Comparison of ENCODE assay signal across 12 cellular contexts in the genomic region with DNA sequence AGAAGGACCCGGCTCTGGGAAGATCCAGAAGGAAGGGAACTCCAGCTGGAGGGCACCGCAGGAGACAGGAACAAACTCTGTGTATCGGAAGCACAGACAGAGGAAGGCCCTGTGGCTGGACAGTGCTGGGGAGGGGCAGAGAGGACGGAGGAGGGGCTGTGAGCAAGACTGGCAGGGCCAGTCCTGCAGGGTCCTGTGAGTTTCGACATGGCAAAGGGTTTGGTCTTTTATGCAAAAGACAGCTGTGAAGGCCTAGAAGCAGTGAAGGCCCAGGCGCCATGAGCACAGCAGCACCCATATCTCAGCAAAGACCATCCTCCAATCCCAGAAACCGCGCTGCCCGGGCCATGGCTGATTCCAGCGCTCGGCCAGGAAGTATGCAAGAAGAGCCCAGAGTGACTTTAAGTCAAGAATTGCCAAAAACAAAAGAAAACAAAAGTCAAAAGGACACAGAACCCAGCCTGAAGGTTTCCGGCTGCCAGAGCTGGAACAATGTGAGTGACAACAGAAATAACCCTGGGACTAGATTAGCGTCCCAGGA.
A peak's percentile ranks its signal among the peaks of the same experiment; 100 is the strongest.
DNase-seq lines count a peak whose midpoint lies in the region; ATAC-seq and TF ChIP-seq lines count a peak whose summit lies in the region.
"Had no signal": no experiment of that assay in that cellular context is flagged by ENCODE, and none has a peak within 500 bp of the region (broad histone marks: within the 10 kb centered on the region; RNA-seq: fewer than 3 reads in every experiment).

No MANE protein-coding gene starts in this region.

- H2BK120ac ChIP-seq in trophoblast cell (ENCODE audit: insufficient read depth, low read length, poor library complexity), result no peak overlapping the region

- H3K79me2 ChIP-seq in SK-N-SH (ENCODE audit: insufficient read depth) (peaks cover 35% of the 10 kb centered on the region), trophoblast cell (ENCODE audit: control insufficient read depth, insufficient read depth, low read length, poor library complexity) (no peaks in the 10 kb centered on the region)

- H3K27ac ChIP-seq in CD4-positive, CD25-positive, alpha-beta regulatory T cell (ENCODE audit: insufficient read depth, low read length, poor library complexity, severe bottlenecking), result no peak overlapping the region
- H3K27ac ChIP-seq in SK-N-SH (ENCODE audit: low read depth in 2 of 2, low read length in 1 of 2) (peak overlapping the region; percentile 43 to 98), trophoblast cell (ENCODE audit: low read depth, low read length) (peak overlapping the region; percentile 32)
- H3K27ac ChIP-seq: pancreas had no signal

- CTCF ChIA-PET in SK-N-SH (lab: Yijun Ruan, JAX), result interaction anchor here (0.7 kb wide), 1 partner anchor 14 kb away, joined by 3 read pairs; no protein-coding TSS in a partner anchor
- CTCF ChIA-PET in T-cell (lab: Charles Lee), result no interaction called here

- no peak overlapping the region for H3K23ac ChIP-seq in trophoblast cell (ENCODE audit: low read length)

- peaks cover 41% of the 10 kb centered on the region for H3K36me3 ChIP-seq in CD4-positive, CD25-positive, alpha-beta regulatory T cell (ENCODE audit: control insufficient read depth, insufficient read depth, low read length)
- H3K36me3 ChIP-seq in SK-N-SH (replicated peaks in 1 of 2; ENCODE audit: control insufficient read depth in 1 of 2, insufficient read depth in 2 of 2, low read length in 1 of 2), result peaks cover 10 to 20% of the 10 kb centered on the region in 2 experiments
- peaks cover 34 to 43% of the 10 kb centered on the region in 2 experiments for H3K36me3 ChIP-seq in trophoblast cell (ENCODE audit: control insufficient read depth in 1 of 2, insufficient read depth in 2 of 2, low read length in 2 of 2)

- no peaks in the 10 kb centered on the region for H3K27me3 ChIP-seq in CD4-positive, CD25-positive, alpha-beta regulatory T cell (ENCODE audit: control insufficient read depth, insufficient read depth, low read length)
- H3K27me3 ChIP-seq in SK-N-SH (ENCODE audit: insufficient read depth) (no peaks in the 10 kb centered on the region), trophoblast cell (ENCODE audit: insufficient read depth, low read length) (no peaks in the 10 kb centered on the region)
- H3K27me3 ChIP-seq: pancreas had no signal

- no peak overlapping the region for H3K18ac ChIP-seq in trophoblast cell (ENCODE audit: low read length)

- peak overlapping the region; percentile 55 for H4K8ac ChIP-seq in trophoblast cell (ENCODE audit: low read depth, low read length)

- no peak for TF ChIP-seq EP300 in SK-N-SH (IDR thresholded peaks at IDR 0.05; ENCODE audit: borderline replicate concordance in 1 of 2, low read depth in 1 of 2, low read length in 1 of 2)

- no peaks in the 10 kb centered on the region for H3K4me1 ChIP-seq in CD4-positive, CD25-positive, alpha-beta regulatory T cell (ENCODE audit: control insufficient read depth, insufficient read depth, low read length, poor library complexity, severe bottlenecking)
- peaks cover under 1 to 22% of the 10 kb centered on the region in 2 experiments; a peak in 3 of 4 replicates for H3K4me1 ChIP-seq in SK-N-SH (ENCODE audit: control insufficient read depth in 1 of 2, insufficient read depth in 2 of 2, low read depth in 1 of 2, low read length in 1 of 2)
- peaks cover 10 to 15% of the 10 kb centered on the region in 2 experiments for H3K4me1 ChIP-seq in trophoblast cell (ENCODE audit: control insufficient read depth in 1 of 2, insufficient read depth in 2 of 2, low read length in 2 of 2)
- H3K4me1 ChIP-seq: pancreas had no signal

- no peak overlapping the region for H2AFZ ChIP-seq in SK-N-SH (ENCODE audit: low read depth)
- H2AFZ ChIP-seq in trophoblast cell (ENCODE audit: insufficient read depth, low read length, poor library complexity), result no peak overlapping the region

- peaks cover 29% of the 10 kb centered on the region for H3K36me3 Mint-ChIP-seq in CD4-positive, CD25-positive, alpha-beta regulatory T cell
- H3K36me3 Mint-ChIP-seq in T-cell, result peaks cover 31% of the 10 kb centered on the region

- POLR2A ChIA-PET in SK-N-SH (lab: Yijun Ruan, JAX) (no interaction called here), T-cell (lab: Charles Lee) (interaction anchor here in 1 of 2 donors (0.6 kb wide), 1 partner anchor 50 kb away, joined by 3 read pairs; no protein-coding TSS in a partner anchor)

- H4K91ac ChIP-seq in trophoblast cell (ENCODE audit: low read depth, low read length), result no peak overlapping the region

- peaks cover 32% of the 10 kb centered on the region for H3F3A ChIP-seq in SK-N-SH (replicated peaks; ENCODE audit: insufficient read depth)

- peaks cover 2% of the 10 kb centered on the region for H3K79me1 ChIP-seq in trophoblast cell (ENCODE audit: low read length)

- H3K9me2 ChIP-seq in SK-N-SH, result no peaks in the 10 kb centered on the region

- no peak for TF ChIP-seq RAD21 in SK-N-SH (IDR thresholded peaks at IDR 0.05; ENCODE audit: low read length)

- H3K9ac ChIP-seq in SK-N-SH, result peak overlapping the region; percentile 78
- H3K9ac ChIP-seq in trophoblast cell (ENCODE audit: low read length), result no peak overlapping the region

- no peak for TF ChIP-seq CTCF in SK-N-SH (IDR thresholded peaks at IDR 0.05)
- TF ChIP-seq CTCF in fibroblast of the aortic adventitia (IDR thresholded peaks at IDR 0.05; ENCODE audit: insufficient read depth, low read length), result no peak

- no peak overlapping the region for H2AK5ac ChIP-seq in trophoblast cell (ENCODE audit: low read length)

- in situ Hi-C loops in ACHN (cut with HindIII; ENCODE audit: low pct_ligation_motif_present, low pct_unique_long_range_greater_than_20kb, low sequenced_read_pairs), result no loop called here

- no peak overlapping the region for H3K4me3 Mint-ChIP-seq in CD4-positive, CD25-positive, alpha-beta regulatory T cell
- no peak overlapping the region for H3K4me3 Mint-ChIP-seq in T-cell

- H3K4me2 ChIP-seq in SK-N-SH (peak overlapping the region; percentile 83), trophoblast cell (ENCODE audit: low read length) (no peak overlapping the region)

- no peak overlapping the region for H3K4me3 ChIP-seq in CD4-positive, CD25-positive, alpha-beta regulatory T cell (ENCODE audit: low read depth, low read length)
- H3K4me3 ChIP-seq in SK-N-SH (ENCODE audit: low read depth in 2 of 2, low read length in 1 of 2) (0 out of 4 replicates have a peak overlapping the region, but pooled peaks of 1 of the 2 experiments have one; percentile 25), fibroblast of the aortic adventitia (ENCODE audit: low read depth, low read length) (peak overlapping the region; percentile 13), trophoblast cell (ENCODE audit: low read depth, low read length) (no peak overlapping the region)
- H3K4me3 ChIP-seq: GM12878, pancreas had no signal

- ATAC-seq in CD4-positive, CD25-positive, alpha-beta regulatory T cell (ENCODE audit: low read depth in 2 of 2), result no peak
- ATAC-seq in HG03196 (IDR thresholded peaks at IDR 0.05; ENCODE audit: unreplicated experiment), result no peak
- ATAC-seq in T-cell (replicated peaks in 1 of 4), result no peak
- ATAC-seq: GM12878, pancreas had no signal

- 87% methylated on average over 13 of the region's 13 CpGs for WGBS in SK-N-SH (ENCODE audit: low lambda C conversion rate)
- WGBS in trophoblast cell (ENCODE audit: extremely low coverage, insufficient coverage, insufficient read length), result no CpG with 5 or more reads among the region's 13 CpGs

- no peaks in the 10 kb centered on the region for H3K9me3 Mint-ChIP-seq in CD4-positive, CD25-positive, alpha-beta regulatory T cell
- H3K9me3 Mint-ChIP-seq in T-cell, result no peaks in the 10 kb centered on the region

- peak overlapping the region; percentile 32 to 91 (median 46) for H3K27ac Mint-ChIP-seq in CD4-positive, CD25-positive, alpha-beta regulatory T cell
- peak overlapping the region in 1 of 2 donors; percentile 16 for H3K27ac Mint-ChIP-seq in T-cell

- H4K20me1 ChIP-seq in SK-N-SH (ENCODE audit: insufficient read depth), result no peaks in the 10 kb centered on the region

- no peak overlapping the region for H3K14ac ChIP-seq in trophoblast cell (ENCODE audit: low read length)

- DNase-seq in CD4-positive, CD25-positive, alpha-beta regulatory T cell, result no peak
- DNase-seq in SK-N-SH (no peak), fibroblast of the aortic adventitia (ENCODE audit: low read depth) (no peak), trophoblast cell (peak; percentile 83), T-cell (no peak), NCI-H226 (no peak), ACHN (no peak)
- DNase-seq: activated T-cell treated with anti-CD3 and anti-CD28 coated beads, Interleukin-2, amount 50 U/mL, for 1 hour; NCI-H524 treated with DMSO at 0.1 percent for 48 hours; pancreas had no signal

- H2BK5ac ChIP-seq in trophoblast cell (ENCODE audit: low read depth, low read length, poor library complexity), result no peak overlapping the region

- peaks cover 0 to 14% (median 12%) of the 10 kb centered on the region in 4 donors for H3K4me1 Mint-ChIP-seq in CD4-positive, CD25-positive, alpha-beta regulatory T cell
- peaks cover 13 to 19% (median 14%) of the 10 kb centered on the region in 3 donors for H3K4me1 Mint-ChIP-seq in T-cell

- no peaks in the 10 kb centered on the region for H3K27me3 Mint-ChIP-seq in CD4-positive, CD25-positive, alpha-beta regulatory T cell
- H3K27me3 Mint-ChIP-seq in T-cell, result no peaks in the 10 kb centered on the region

- no peak overlapping the region for H4K12ac ChIP-seq in trophoblast cell (ENCODE audit: low read depth, low read length)

- no peak overlapping the region for H3K4ac ChIP-seq in trophoblast cell (ENCODE audit: low read depth, low read length)

- no peak overlapping the region for H2BK12ac ChIP-seq in trophoblast cell (ENCODE audit: low read length)

- H3K9me3 ChIP-seq in CD4-positive, CD25-positive, alpha-beta regulatory T cell (ENCODE audit: control insufficient read depth in 2 of 2, low read length in 2 of 2), result no peaks in the 10 kb centered on the region
- H3K9me3 ChIP-seq in SK-N-SH (no peaks in the 10 kb centered on the region), trophoblast cell (ENCODE audit: insufficient read depth, low read depth, low read length) (peaks cover 3% of the 10 kb centered on the region)
- H3K9me3 ChIP-seq: pancreas had no signal

TF ChIP-seq in SK-N-SH, 30 proteins besides CTCF, POLR2A, EP300 and RAD21 (continues in another document):
- TF ChIP-seq, protein P1, sequence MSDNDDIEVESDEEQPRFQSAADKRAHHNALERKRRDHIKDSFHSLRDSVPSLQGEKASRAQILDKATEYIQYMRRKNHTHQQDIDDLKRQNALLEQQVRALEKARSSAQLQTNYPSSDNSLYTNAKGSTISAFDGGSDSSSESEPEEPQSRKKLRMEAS (IDR thresholded peaks at IDR 0.05; ENCODE audit: low read depth), result no peak

Comparison
In these comparisons a context has a peak if more than half of its experiments do, and no peak if none do; other contexts are left out.
1. DNase-seq: peak in trophoblast cell (2 of 2); none in CD4-positive, CD25-positive, alpha-beta regulatory T cell (0 of 3), SK-N-SH (single experiment), fibroblast of the aortic adventitia (single experiment), T-cell (0 of 34), NCI-H226 (single experiment) and ACHN (single experiment).